Comparison of ENCODE assay signal across 1 cellular context in the genomic region with DNA sequence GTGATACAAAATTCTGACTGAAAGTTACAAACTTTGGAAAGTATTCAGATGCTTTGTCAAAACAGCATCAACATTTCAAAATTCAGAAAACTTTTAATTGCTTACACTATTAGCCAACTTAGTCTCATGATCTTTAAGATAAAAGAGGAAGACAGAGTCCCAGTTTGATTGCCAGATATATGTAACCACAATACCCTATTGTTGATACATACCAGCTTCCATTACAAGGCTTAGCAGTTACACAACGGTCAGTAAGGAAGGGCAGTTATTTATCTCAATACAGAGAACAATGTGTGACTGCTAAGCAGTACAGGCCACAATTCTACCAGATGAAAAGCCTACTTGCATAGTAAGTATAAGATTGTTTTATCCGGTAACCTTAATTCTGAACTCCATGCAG.
TF ChIP-seq lines count a peak whose summit lies in the region.

No MANE protein-coding gene starts in this region.

TF ChIP-seq in H1, 55 proteins besides CTCF, POLR2A, EP300 and RAD21 (continued from another document):
- TF ChIP-seq CHD7 (IDR thresholded peaks at IDR 0.05; ENCODE audit: insufficient replicate concordance, low read length) (no peak), CEBPB (IDR thresholded peaks at IDR 0.05; ENCODE audit: low read depth, low read length) (no peak), TAF1 (IDR thresholded peaks at IDR 0.05; ENCODE audit: low read depth, low read length) (no peak), KDM4A (IDR thresholded peaks at IDR 0.05; ENCODE audit: low read depth, low read length, severe bottlenecking) (no peak), TBP (IDR thresholded peaks at IDR 0.05; ENCODE audit: low read depth, low read length) (no peak), CHD1 (IDR thresholded peaks at IDR 0.05; ENCODE audit: low read depth, low read length) (no peak), SIN3A (conservative IDR thresholded peaks at IDR 0.05 in 1 of 2, IDR thresholded peaks at IDR 0.05 in 1 of 2; ENCODE audit: low read depth in 1 of 2, low read length in 2 of 2) (no peak), MAFK (IDR thresholded peaks at IDR 0.05; ENCODE audit: low read depth, low read length) (no peak), RXRA (IDR thresholded peaks at IDR 0.05; ENCODE audit: insufficient read depth, low read depth, low read length) (no peak), TCF12 (IDR thresholded peaks at IDR 0.05; ENCODE audit: low read depth, low read length) (no peak), RBBP5 (IDR thresholded peaks at IDR 0.05; ENCODE audit: borderline replicate concordance, low read depth, low read length) (no peak), SP2 (IDR thresholded peaks at IDR 0.05; ENCODE audit: low read length) (no peak), SIRT6 (IDR thresholded peaks at IDR 0.05; ENCODE audit: low read length) (no peak)
- TF ChIP-seq, protein P1, sequence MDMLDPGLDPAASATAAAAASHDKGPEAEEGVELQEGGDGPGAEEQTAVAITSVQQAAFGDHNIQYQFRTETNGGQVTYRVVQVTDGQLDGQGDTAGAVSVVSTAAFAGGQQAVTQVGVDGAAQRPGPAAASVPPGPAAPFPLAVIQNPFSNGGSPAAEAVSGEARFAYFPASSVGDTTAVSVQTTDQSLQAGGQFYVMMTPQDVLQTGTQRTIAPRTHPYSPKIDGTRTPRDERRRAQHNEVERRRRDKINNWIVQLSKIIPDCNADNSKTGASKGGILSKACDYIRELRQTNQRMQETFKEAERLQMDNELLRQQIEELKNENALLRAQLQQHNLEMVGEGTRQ (IDR thresholded peaks at IDR 0.05; ENCODE audit: low read length), result no peak
